In the genomic region with DNA sequence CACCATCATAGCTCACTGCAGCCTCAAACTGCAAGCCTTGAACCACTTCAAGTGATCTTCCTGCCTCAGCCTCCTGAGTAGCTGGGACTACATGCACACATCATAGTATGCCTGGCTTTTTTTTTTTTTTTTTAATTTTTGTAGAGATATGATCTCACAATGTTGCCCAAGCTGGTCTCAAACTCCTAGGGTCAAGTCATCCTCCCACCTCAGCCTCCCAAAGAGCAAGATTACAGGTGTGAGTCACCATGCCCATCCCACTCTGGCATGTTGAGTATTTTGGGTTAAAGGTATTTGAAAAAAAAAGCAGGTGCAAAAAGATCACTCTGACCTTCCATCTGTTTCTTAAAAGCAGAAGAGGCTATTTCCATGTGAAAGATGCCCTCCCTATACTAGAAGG, we compare ENCODE assay signal across 38 cellular contexts.
"Had no signal": no experiment of that assay in that cellular context is flagged by ENCODE, and none has a peak within 500 bp of the region (broad histone marks: within the 10 kb centered on the region; RNA-seq: fewer than 3 reads in every experiment).

No MANE protein-coding gene starts in this region.

- DNase-seq: activated CD4-positive, alpha-beta memory T cell treated with anti-CD3 and anti-CD28 coated beads, Interleukin-2, amount 10 ng/mL, durations not matched to agents 7 days and 5 days; activated CD4-positive, alpha-beta T cell treated with anti-CD3 and anti-CD28 coated beads for 1 hour; activated CD4-positive, alpha-beta T cell treated with anti-CD3 and anti-CD28 coated beads for 36 hours; activated CD4-positive, alpha-beta T cell treated with anti-CD3 and anti-CD28 coated beads for 48 hours; activated CD4-positive, alpha-beta T cell treated with anti-CD3 and anti-CD28 coated beads, Interleukin-2, amount 10 ng/mL, durations not matched to agents 7 days and 5 days; activated CD4-positive, alpha-beta T cell treated with anti-CD3 and anti-CD28 coated beads, Interleukin-2, amount 50 U/mL, for 48 hours; activated CD4-positive, CD25-positive, alpha-beta regulatory T cell; activated CD8-positive, alpha-beta memory T cell treated with anti-CD3 and anti-CD28 coated beads for 24 hours; activated CD8-positive, alpha-beta memory T cell treated with anti-CD3 and anti-CD28 coated beads, Interleukin-2, amount 10 ng/mL, durations not matched to agents 7 days and 5 days; activated CD8-positive, alpha-beta memory T cell treated with anti-CD3 and anti-CD28 coated beads, Interleukin-2, amount 50 U/mL, for 48 hours; activated CD8-positive, alpha-beta T cell treated with anti-CD3 and anti-CD28 coated beads, Interleukin-2, amount 10 ng/mL, durations not matched to agents 7 days and 5 days; activated effector memory CD4-positive, alpha-beta T cell treated with anti-CD3 and anti-CD28 coated beads, Interleukin-2, amount 50 U/mL, for 16 hours; activated gamma-delta T cell treated with Interleukin-2 at 50 U/mL for 16 hours; activated naive CD4-positive, alpha-beta T cell; activated naive CD4-positive, alpha-beta T cell treated with anti-CD3 and anti-CD28 coated beads for 36 hours; activated naive CD4-positive, alpha-beta T cell treated with anti-CD3 and anti-CD28 coated beads, Interleukin-2, amount 50 U/mL, for 16 hours; activated naive CD8-positive, alpha-beta T cell treated with anti-CD3 and anti-CD28 coated beads for 36 hours; activated T-cell treated with anti-CD3 and anti-CD28 coated beads, Interleukin-2, amount 50 U/mL, for 4 hours; activated T-cell treated with anti-CD3 and anti-CD28 coated beads, Interleukin-2, amount 50 U/mL, for 72 hours; adrenal gland; amygdala; anterior cingulate cortex; caudate nucleus; cerebellar nuclear complex; T-helper 1 cell; T-helper 2 cell; T-helper 9 cell had no signal

- H3K4me1 ChIP-seq: adrenal gland, ascending aorta had no signal

- H3K4me3 ChIP-seq: adrenal gland, ascending aorta, cardiac muscle cell had no signal

- H3K9me3 Mint-ChIP-seq: activated CD4-positive, alpha-beta memory T cell treated with anti-CD3 and anti-CD28 coated beads, Interleukin-2, amount 10 ng/mL, durations not matched to agents 7 days and 5 days; activated CD4-positive, alpha-beta T cell treated with anti-CD3 and anti-CD28 coated beads, Interleukin-2, amount 10 ng/mL, durations not matched to agents 7 days and 5 days; activated naive CD4-positive, alpha-beta T cell treated with anti-CD3 and anti-CD28 coated beads for 36 hours; activated naive CD4-positive, alpha-beta T cell treated with anti-CD3 and anti-CD28 coated beads, Interleukin-2, amount 50 U/mL, for 72 hours; activated naive CD8-positive, alpha-beta T cell treated with anti-CD3 and anti-CD28 coated beads for 36 hours; activated T-cell treated with anti-CD3 and anti-CD28 coated beads, Interleukin-2, amount 50 U/mL, for 4 hours; activated T-cell treated with anti-CD3 and anti-CD28 coated beads, Interleukin-2, amount 50 U/mL, for 72 hours; activated T-helper 1 cell treated with anti-CD3 and anti-CD28 coated beads, Interleukin-12 subunit alpha, Interleukin-12 subunit beta, Interleukin-2, Interleukin-4 antibody, amounts not matched to agents 30 ng/mL and 10 ng/mL and 1 ng/mL, durations not matched to agents 14 hours and 24 hours and 36 hours; activated T-helper 17 cell treated with anti-CD3 and anti-CD28 coated beads, Interleukin-2, amount 50 U/mL, for 72 hours; central memory CD8-positive, alpha-beta T cell; T-helper 1 cell treated with Interleukin-12 subunit alpha and Interleukin-12 subunit beta and Interleukin-4 antibody, amounts not matched to agents 30 μg/mL and 1 μg/mL, for 36 hours; T-helper 2 cell treated with Interferon-gamma antibody and Interleukin-4, amounts not matched to agents 5 μg/mL and 100 μg/mL, for 36 hours had no signal

- H3K4me3 Mint-ChIP-seq: activated CD4-positive, alpha-beta memory T cell treated with anti-CD3 and anti-CD28 coated beads, Interleukin-2, amount 10 ng/mL, durations not matched to agents 7 days and 5 days; activated CD4-positive, alpha-beta T cell treated with anti-CD3 and anti-CD28 coated beads for 36 hours; activated CD4-positive, alpha-beta T cell treated with anti-CD3 and anti-CD28 coated beads, Interleukin-2, amount 10 ng/mL, durations not matched to agents 7 days and 5 days; activated CD8-positive, alpha-beta memory T cell treated with anti-CD3 and anti-CD28 coated beads, Interleukin-2, amount 10 ng/mL, durations not matched to agents 7 days and 5 days; activated CD8-positive, alpha-beta T cell treated with anti-CD3 and anti-CD28 coated beads, Interleukin-2, amount 10 ng/mL, durations not matched to agents 7 days and 5 days; activated naive CD4-positive, alpha-beta T cell treated with anti-CD3 and anti-CD28 coated beads for 36 hours; activated naive CD8-positive, alpha-beta T cell treated with anti-CD3 and anti-CD28 coated beads for 36 hours; activated T-cell treated with anti-CD3 and anti-CD28 coated beads, Interleukin-2, amount 50 U/mL, for 4 hours; activated T-cell treated with anti-CD3 and anti-CD28 coated beads, Interleukin-2, amount 50 U/mL, for 72 hours; activated T-helper 1 cell treated with anti-CD3 and anti-CD28 coated beads, Interleukin-12 subunit alpha, Interleukin-12 subunit beta, Interleukin-2, Interleukin-4 antibody, amounts not matched to agents 30 ng/mL and 10 ng/mL and 1 ng/mL, durations not matched to agents 14 hours and 24 hours and 36 hours; activated T-helper 17 cell treated with anti-CD3 and anti-CD28 coated beads, Interleukin-2, amount 50 U/mL, for 72 hours; brain; central memory CD8-positive, alpha-beta T cell; T-helper 1 cell treated with Interleukin-12 subunit alpha and Interleukin-12 subunit beta and Interleukin-4 antibody, amounts not matched to agents 30 μg/mL and 1 μg/mL, for 36 hours; T-helper 2 cell treated with Interferon-gamma antibody and Interleukin-4, amounts not matched to agents 5 μg/mL and 100 μg/mL, for 36 hours had no signal

- H3K27ac ChIP-seq: adrenal gland, ascending aorta, cardiac muscle cell, VCaP had no signal

- H3K27ac Mint-ChIP-seq: activated CD4-positive, alpha-beta memory T cell treated with anti-CD3 and anti-CD28 coated beads, Interleukin-2, amount 10 ng/mL, durations not matched to agents 7 days and 5 days; activated CD4-positive, alpha-beta T cell treated with anti-CD3 and anti-CD28 coated beads for 36 hours; activated CD4-positive, alpha-beta T cell treated with anti-CD3 and anti-CD28 coated beads, Interleukin-2, amount 10 ng/mL, durations not matched to agents 7 days and 5 days; activated CD8-positive, alpha-beta memory T cell treated with anti-CD3 and anti-CD28 coated beads, Interleukin-2, amount 10 ng/mL, durations not matched to agents 7 days and 5 days; activated CD8-positive, alpha-beta T cell treated with anti-CD3 and anti-CD28 coated beads, Interleukin-2, amount 10 ng/mL, durations not matched to agents 7 days and 5 days; activated naive CD4-positive, alpha-beta T cell treated with anti-CD3 and anti-CD28 coated beads for 36 hours; activated naive CD4-positive, alpha-beta T cell treated with anti-CD3 and anti-CD28 coated beads, Interleukin-2, amount 50 U/mL, for 72 hours; activated naive CD8-positive, alpha-beta T cell treated with anti-CD3 and anti-CD28 coated beads for 36 hours; activated T-cell treated with anti-CD3 and anti-CD28 coated beads, Interleukin-2, amount 50 U/mL, for 72 hours; activated T-helper 1 cell treated with anti-CD3 and anti-CD28 coated beads, Interleukin-12 subunit alpha, Interleukin-12 subunit beta, Interleukin-2, Interleukin-4 antibody, amounts not matched to agents 30 ng/mL and 10 ng/mL and 1 ng/mL, durations not matched to agents 14 hours and 24 hours and 36 hours; activated T-helper 17 cell treated with anti-CD3 and anti-CD28 coated beads, Interleukin-2, amount 50 U/mL, for 72 hours; brain; T-helper 1 cell treated with Interleukin-12 subunit alpha and Interleukin-12 subunit beta and Interleukin-4 antibody, amounts not matched to agents 30 μg/mL and 1 μg/mL, for 36 hours; T-helper 2 cell treated with Interferon-gamma antibody and Interleukin-4, amounts not matched to agents 5 μg/mL and 100 μg/mL, for 36 hours had no signal

- H3K9me3 ChIP-seq: adrenal gland, ascending aorta had no signal

- H3K4me1 Mint-ChIP-seq: activated CD4-positive, alpha-beta memory T cell treated with anti-CD3 and anti-CD28 coated beads, Interleukin-2, amount 10 ng/mL, durations not matched to agents 7 days and 5 days; activated CD4-positive, alpha-beta T cell treated with anti-CD3 and anti-CD28 coated beads for 36 hours; activated CD4-positive, alpha-beta T cell treated with anti-CD3 and anti-CD28 coated beads, Interleukin-2, amount 10 ng/mL, durations not matched to agents 7 days and 5 days; activated CD8-positive, alpha-beta memory T cell treated with anti-CD3 and anti-CD28 coated beads, Interleukin-2, amount 10 ng/mL, durations not matched to agents 7 days and 5 days; activated naive CD8-positive, alpha-beta T cell treated with anti-CD3 and anti-CD28 coated beads for 36 hours; activated T-helper 17 cell treated with anti-CD3 and anti-CD28 coated beads, Interleukin-2, amount 50 U/mL, for 72 hours; central memory CD8-positive, alpha-beta T cell had no signal

- H3K36me3 Mint-ChIP-seq: activated CD8-positive, alpha-beta memory T cell treated with anti-CD3 and anti-CD28 coated beads, Interleukin-2, amount 10 ng/mL, durations not matched to agents 7 days and 5 days; activated naive CD4-positive, alpha-beta T cell treated with anti-CD3 and anti-CD28 coated beads, Interleukin-2, amount 50 U/mL, for 72 hours; activated naive CD8-positive, alpha-beta T cell treated with anti-CD3 and anti-CD28 coated beads for 36 hours; brain had no signal

- H3K36me3 ChIP-seq: adrenal gland, ascending aorta, cardiac muscle cell had no signal

- H3K27me3 ChIP-seq: adrenal gland, ascending aorta had no signal

- ATAC-seq: activated CD4-positive, alpha-beta T cell treated with anti-CD3 and anti-CD28 coated beads for 36 hours; activated CD4-positive, CD25-positive, alpha-beta regulatory T cell treated with anti-CD3 and anti-CD28 coated beads, Interleukin-2, amount 50 U/mL, for 24 hours; activated CD8-positive, alpha-beta memory T cell treated with anti-CD3 and anti-CD28 coated beads, Interleukin-2, amount 10 ng/mL, durations not matched to agents 7 days and 5 days; activated CD8-positive, alpha-beta T cell treated with anti-CD3 and anti-CD28 coated beads, Interleukin-2, amount 10 ng/mL, durations not matched to agents 7 days and 5 days; activated naive CD4-positive, alpha-beta T cell treated with anti-CD3 and anti-CD28 coated beads, Interleukin-2, amount 50 U/mL, for 72 hours; activated T-cell treated with anti-CD3 and anti-CD28 coated beads, Interleukin-2, amount 50 U/mL, for 4 hours; activated T-cell treated with anti-CD3 and anti-CD28 coated beads, Interleukin-2, amount 50 U/mL, for 72 hours; activated T-helper 17 cell treated with anti-CD3 and anti-CD28 coated beads, Interleukin-2, amount 50 U/mL, for 72 hours had no signal
